In genomic region chr1:169811418-169812035, GRCh38 we compare ENCODE assay signal across 1 cellular context.
A peak's percentile ranks its signal among the peaks of the same experiment; 100 is the strongest.
TF ChIP-seq lines count a peak whose summit lies in the region.

No MANE protein-coding gene starts in this region.

TF ChIP-seq in K562, 482 proteins besides CTCF, POLR2A, EP300 and RAD21:
- TF ChIP-seq MTA1 (IDR thresholded peaks at IDR 0.05; ENCODE audit: borderline replicate concordance) = peak; percentile 86; the same call in 1 of the 2 replicates
- peak; percentile 72 for TF ChIP-seq GATA2 (CRISPR knock-in tag; IDR thresholded peaks at IDR 0.05)
- TF ChIP-seq GATAD2B (IDR thresholded peaks at IDR 0.05; ENCODE audit: borderline replicate concordance) = 0 out of 2 replicates have a peak, but pooled peaks have one; percentile 67
- peak; percentile 25 for TF ChIP-seq DACH1 (IDR thresholded peaks at IDR 0.05; ENCODE audit: partially characterized antibody)
- peak; percentile 79; the same call in 1 of the 2 replicates for TF ChIP-seq ZBTB2 (IDR thresholded peaks at IDR 0.05)
- TF ChIP-seq BCOR (IDR thresholded peaks at IDR 0.05) = 0 out of 2 replicates have a peak, but pooled peaks have one; percentile 34
- peak; percentile 94 for TF ChIP-seq ZC3H11A (IDR thresholded peaks at IDR 0.05; ENCODE audit: low read depth, low read length)
